17 cellular contexts compared by ENCODE assay signal in genomic region chr10:96902117-96902516, GRCh38.
"Had no signal": no experiment of that assay in that cellular context is flagged by ENCODE, and none has a peak within 500 bp of the region (broad histone marks: within the 10 kb centered on the region; RNA-seq: fewer than 3 reads in every experiment).

No MANE protein-coding gene starts in this region.

- DNase-seq: activated CD4-positive, alpha-beta T cell treated with anti-CD3 and anti-CD28 coated beads, Interleukin-2, amount 10 ng/mL, durations not matched to agents 7 days and 5 days; activated naive CD8-positive, alpha-beta T cell treated with anti-CD3 and anti-CD28 coated beads, Interleukin-2, amount 10 ng/mL, durations not matched to agents 7 days and 5 days; anterior cingulate cortex; cerebellar nuclear complex; effector CD8-positive, alpha-beta T cell; gastrocnemius medialis; heart left ventricle; stimulated activated CD4-positive, alpha-beta T cell treated with anti-CD3 and anti-CD28 coated beads, Interleukin-4, amount 100 ng/mL, for 24 hours; stimulated activated naive CD8-positive, alpha-beta T cell treated with anti-CD3 and anti-CD28 coated beads, Interleukin-15, Interleukin-2, amounts not matched to agents 100 U/mL and 50 U/mL, for 24 hours; upper lobe of left lung had no signal

- H3K4me3 Mint-ChIP-seq: activated CD4-positive, alpha-beta T cell treated with anti-CD3 and anti-CD28 coated beads, Interleukin-2, amount 10 ng/mL, durations not matched to agents 7 days and 5 days; activated naive CD8-positive, alpha-beta T cell treated with anti-CD3 and anti-CD28 coated beads, Interleukin-2, amount 10 ng/mL, durations not matched to agents 7 days and 5 days; activated T-helper 1 cell treated with anti-CD3 and anti-CD28 coated beads, Interleukin-12 subunit alpha, Interleukin-12 subunit beta, Interleukin-2, Interleukin-4 antibody, amounts not matched to agents 30 ng/mL and 10 ng/mL and 1 ng/mL, durations not matched to agents 14 hours and 24 hours and 36 hours; T-helper 1 cell treated with Interleukin-12 subunit alpha and Interleukin-12 subunit beta and Interleukin-4 antibody, amounts not matched to agents 30 μg/mL and 1 μg/mL, for 36 hours; WTC11 had no signal

- H3K27ac Mint-ChIP-seq: activated CD4-positive, alpha-beta T cell treated with anti-CD3 and anti-CD28 coated beads, Interleukin-2, amount 10 ng/mL, durations not matched to agents 7 days and 5 days; activated naive CD8-positive, alpha-beta T cell treated with anti-CD3 and anti-CD28 coated beads, Interleukin-2, amount 10 ng/mL, durations not matched to agents 7 days and 5 days; activated T-helper 1 cell treated with anti-CD3 and anti-CD28 coated beads, Interleukin-12 subunit alpha, Interleukin-12 subunit beta, Interleukin-2, Interleukin-4 antibody, amounts not matched to agents 30 ng/mL and 10 ng/mL and 1 ng/mL, durations not matched to agents 14 hours and 24 hours and 36 hours; T-helper 1 cell treated with Interleukin-12 subunit alpha and Interleukin-12 subunit beta and Interleukin-4 antibody, amounts not matched to agents 30 μg/mL and 1 μg/mL, for 36 hours; WTC11 had no signal

- ATAC-seq: left lobe of liver, WTC11 had no signal

- H3K27me3 Mint-ChIP-seq: activated CD4-positive, alpha-beta T cell treated with anti-CD3 and anti-CD28 coated beads, Interleukin-2, amount 10 ng/mL, durations not matched to agents 7 days and 5 days; activated naive CD8-positive, alpha-beta T cell treated with anti-CD3 and anti-CD28 coated beads, Interleukin-2, amount 10 ng/mL, durations not matched to agents 7 days and 5 days had no signal

- H3K36me3 Mint-ChIP-seq: WTC11 had no signal

- H3K9me3 ChIP-seq: gastrocnemius medialis, right atrium auricular region, upper lobe of left lung had no signal

- H3K27me3 ChIP-seq: gastrocnemius medialis, heart left ventricle, right atrium auricular region, upper lobe of left lung had no signal

- FAIRE-seq: islet of Langerhans had no signal

- H3K36me3 ChIP-seq: gastrocnemius medialis, heart left ventricle, right atrium auricular region, upper lobe of left lung had no signal

- H3K27ac ChIP-seq: heart left ventricle, right atrium auricular region, skin epidermis, upper lobe of left lung had no signal

- H3K4me3 ChIP-seq: gastrocnemius medialis, heart left ventricle, right atrium auricular region, skin epidermis, upper lobe of left lung had no signal

- H3K9me3 Mint-ChIP-seq: activated CD4-positive, alpha-beta T cell treated with anti-CD3 and anti-CD28 coated beads, Interleukin-2, amount 10 ng/mL, durations not matched to agents 7 days and 5 days; activated T-helper 1 cell treated with anti-CD3 and anti-CD28 coated beads, Interleukin-12 subunit alpha, Interleukin-12 subunit beta, Interleukin-2, Interleukin-4 antibody, amounts not matched to agents 30 ng/mL and 10 ng/mL and 1 ng/mL, durations not matched to agents 14 hours and 24 hours and 36 hours; T-helper 1 cell treated with Interleukin-12 subunit alpha and Interleukin-12 subunit beta and Interleukin-4 antibody, amounts not matched to agents 30 μg/mL and 1 μg/mL, for 36 hours; WTC11 had no signal
